ENCODE assay signal across 8 cellular contexts in the genomic region with DNA sequence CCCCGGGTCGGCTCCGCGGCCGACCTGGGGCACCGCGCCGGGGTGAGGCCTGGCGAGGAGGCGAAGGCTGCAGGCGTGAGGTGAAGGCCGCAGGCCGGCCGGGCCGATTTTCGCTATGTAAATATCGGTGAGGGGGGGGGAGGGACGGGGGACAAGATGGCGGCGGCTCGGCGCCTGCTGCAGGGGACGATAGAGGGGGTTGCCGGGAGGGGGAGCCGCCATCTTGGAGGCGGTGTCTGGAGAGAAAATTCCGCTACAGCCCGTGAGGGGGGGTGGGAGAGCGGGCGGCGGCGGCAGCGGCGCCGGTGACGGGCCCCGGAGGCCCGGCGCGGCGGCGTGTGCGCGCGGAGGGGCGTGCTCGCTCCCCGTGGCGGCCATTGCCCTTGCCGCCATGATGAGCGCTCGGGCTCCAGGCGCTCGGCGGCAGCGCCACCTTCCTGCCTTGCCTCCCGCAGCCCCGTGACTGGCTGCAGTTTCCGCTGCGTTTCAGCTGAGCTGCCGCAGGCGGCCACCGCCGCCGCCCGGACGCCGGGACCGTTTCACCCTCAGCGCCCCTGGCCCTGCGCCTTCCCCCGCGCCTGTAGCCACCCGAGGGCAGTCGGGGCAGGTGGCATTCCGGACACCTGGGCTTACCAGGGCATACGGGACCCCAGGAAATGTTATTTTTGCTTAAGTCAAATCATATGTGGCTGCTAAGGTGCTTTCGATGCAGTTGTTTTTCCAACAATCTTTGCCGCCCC. TPM values are rescaled to one million over a fixed set of nuclear protein-coding genes. Genes with fewer than 3 reads are reported as not detected.
DNase-seq lines count a peak whose midpoint lies in the region; ATAC-seq and TF ChIP-seq lines count a peak whose summit lies in the region.

No MANE protein-coding gene starts in this region.

- no peaks in the 10 kb centered on the region for H3K27me3 ChIP-seq in H7 (ENCODE audit: control insufficient read depth, insufficient read depth, low read length)
- H3K27me3 ChIP-seq in Loucy (ENCODE audit: insufficient read depth, low read length, poor library complexity, severe bottlenecking), result no peaks in the 10 kb centered on the region
- H3K27me3 ChIP-seq in osteoblast (ENCODE audit: insufficient read depth, low read length), result no peaks in the 10 kb centered on the region
- no peaks in the 10 kb centered on the region for H3K27me3 ChIP-seq in thoracic aorta (replicated peaks; ENCODE audit: insufficient read depth)

- no peaks in the 10 kb centered on the region for H3K9me2 ChIP-seq in Loucy (replicated peaks; ENCODE audit: low read depth, low read length)

- H3K79me2 ChIP-seq in Loucy (ENCODE audit: insufficient read depth, low read length) (peaks cover 54% of the 10 kb centered on the region), osteoblast (ENCODE audit: insufficient read depth, low read length) (peaks cover 48% of the 10 kb centered on the region)

- H3K9me3 ChIP-seq in Loucy (ENCODE audit: insufficient read depth, low read depth, low read length) (no peaks in the 10 kb centered on the region), osteoblast (ENCODE audit: low read depth, low read length) (no peaks in the 10 kb centered on the region), thoracic aorta (no peaks in the 10 kb centered on the region)

- no peaks in the 10 kb centered on the region for H3K36me3 ChIP-seq in H7 (replicated peaks; ENCODE audit: control insufficient read depth, insufficient read depth, low read length)
- H3K36me3 ChIP-seq in Loucy (ENCODE audit: insufficient read depth, low read length), result no peaks in the 10 kb centered on the region
- peaks cover 10% of the 10 kb centered on the region for H3K36me3 ChIP-seq in osteoblast (ENCODE audit: insufficient read depth, low read length)
- no peaks in the 10 kb centered on the region for H3K36me3 ChIP-seq in thoracic aorta

- H3K4me1 ChIP-seq in Loucy (ENCODE audit: insufficient read depth, low read length, poor library complexity, severe bottlenecking) (peaks cover 46% of the 10 kb centered on the region), osteoblast (ENCODE audit: insufficient read depth, low read length) (peaks cover 65% of the 10 kb centered on the region), thoracic aorta (ENCODE audit: control insufficient read depth in 1 of 2, low read depth in 2 of 2) (peaks cover 6 to 38% of the 10 kb centered on the region in 2 donors)

- H3K27ac ChIP-seq in osteoblast (ENCODE audit: low read depth, low read length), result peak overlapping the region; percentile 82
- peak overlapping the region; percentile 93 to 95 for H3K27ac ChIP-seq in thoracic aorta

- peak; percentile 47 for DNase-seq in GM04503 (ENCODE audit: low read depth)
- peak; percentile 98 for DNase-seq in H7
- peak; percentile 83 for DNase-seq in SK-MEL-5 (ENCODE audit: low read depth, low spot score)
- DNase-seq in activated naive CD4-positive, alpha-beta T cell treated with anti-CD3 and anti-CD28 coated beads, Interleukin-2, amount 50 U/mL, for 16 hours, result peak; percentile 84
- peak; percentile 84 for DNase-seq in globus pallidus (ENCODE audit: low spot score)
- peak; percentile 99 for DNase-seq in osteoblast (ENCODE audit: insufficient read length, low spot score, missing footprints)
- peak; percentile 55 for DNase-seq in thoracic aorta (ENCODE audit: low spot score)

- peak overlapping the region; percentile 95 for H3K9ac ChIP-seq in Loucy (ENCODE audit: low read depth, low read length, poor library complexity, severe bottlenecking)

- H3F3A ChIP-seq in Loucy (ENCODE audit: low read depth), result no peaks in the 10 kb centered on the region; the same call in 1 of the 2 replicates

- H3K4me2 ChIP-seq in Loucy (ENCODE audit: low read depth, low read length, poor library complexity, severe bottlenecking) (peak overlapping the region; percentile 95), osteoblast (ENCODE audit: insufficient read depth, low read length) (peak overlapping the region; percentile 90)

- peak overlapping the region; percentile 78 for H3K4me3 ChIP-seq in H7 (ENCODE audit: insufficient read depth, low read depth, low read length)
- peak overlapping the region; percentile 99 for H3K4me3 ChIP-seq in Loucy (ENCODE audit: low read length, poor library complexity, severe bottlenecking)
- H3K4me3 ChIP-seq in osteoblast (ENCODE audit: insufficient read depth, low read length), result peak overlapping the region; percentile 87
- H3K4me3 ChIP-seq in thoracic aorta, result peak overlapping the region; percentile 85

- TF ChIP-seq CTCF in Loucy (conservative IDR thresholded peaks at IDR 0.05; ENCODE audit: low read length), result 0 out of 2 replicates have a peak, but pooled peaks have one; percentile 22
- TF ChIP-seq CTCF in osteoblast (IDR thresholded peaks at IDR 0.05; ENCODE audit: extremely low read depth, low read depth, low read length), result peak; percentile 30
- TF ChIP-seq CTCF in thoracic aorta (IDR thresholded peaks at IDR 0.05), result peak; percentile 43

- ATAC-seq in thoracic aorta (ENCODE audit: insufficient number of reproducible peaks, low FRiP score, low read depth), result peak; percentile 82

- H4K20me1 ChIP-seq in Loucy (ENCODE audit: insufficient read depth, low read length, poor library complexity, severe bottlenecking), result peaks cover 39% of the 10 kb centered on the region
- H4K20me1 ChIP-seq in osteoblast (ENCODE audit: insufficient read depth, low read length), result peaks cover 46% of the 10 kb centered on the region

- in situ Hi-C loops in SK-MEL-5 (cut with HindIII; ENCODE audit: low pct_unique_long_range_greater_than_20kb, low sequenced_read_pairs), result no loop called here

- H2AFZ ChIP-seq in Loucy (ENCODE audit: low read length) (no peak overlapping the region; the same call in 1 of the 2 replicates), osteoblast (ENCODE audit: low read length) (peak overlapping the region; percentile 40)

RNA-seq across cellular contexts. Expression of gene ZFX, which starts 0.7 kb away (rescaled TPM):
- total RNA-seq in H7 (2014; rRNA removed; shearing (Covaris generic)), result 16.6 and 21.1 TPM in 2 replicates
- 21.8 and 24.8 TPM in 2 replicates for total RNA-seq in SK-MEL-5 (2014; rRNA removed; shearing (Covaris generic))
- 11.4 and 16.6 TPM in 2 replicates for polyA plus RNA-seq in SK-MEL-5 (2015; cell fraction: cytosol; rRNA removed)
- polyA plus RNA-seq in SK-MEL-5 (2015; cell fraction: nucleus; rRNA removed), result 16.8 and 22.5 TPM in 2 replicates
- 50.7 and 74.6 TPM in 2 replicates for total RNA-seq in osteoblast
- total RNA-seq in thoracic aorta, result 10 to 100 TPM; 38.4 to 39.7 TPM

Comparison
In these comparisons a context has a peak if more than half of its experiments do, and no peak if none do; other contexts are left out.
1. Peak in every context shown above with its lines: DNase-seq, ATAC-seq, H3K4me3 ChIP-seq and H3K27ac ChIP-seq.
2. DNase-seq: peak in every context shown above with its lines; median percentile 99 in osteoblast; 98 in H7; 84 in activated naive CD4-positive, alpha-beta T cell treated with anti-CD3 and anti-CD28 coated beads, Interleukin-2, amount 50 U/mL, for 16 hours; 84 in globus pallidus; 83 in SK-MEL-5; 55 in thoracic aorta; 47 in GM04503.